In genomic region chr6:34128045-34128444, GRCh38 we compare ENCODE assay signal across 23 cellular contexts. TPM values are rescaled to one million over a fixed set of nuclear protein-coding genes. Genes with fewer than 3 reads are reported as not detected.
"Had no signal": no experiment of that assay in that cellular context is flagged by ENCODE, and none has a peak within 500 bp of the region (broad histone marks: within the 10 kb centered on the region; RNA-seq: fewer than 3 reads in every experiment).

No MANE protein-coding gene starts in this region.

- H3K9ac ChIP-seq: KMS-11 had no signal

- H3K9me3 ChIP-seq: adrenal gland had no signal

- H3K27ac ChIP-seq: adrenal gland, KMS-11 had no signal

- DNase-seq: activated CD4-positive, alpha-beta memory T cell treated with anti-CD3 and anti-CD28 coated beads for 36 hours; activated CD4-positive, alpha-beta T cell treated with anti-CD3 and anti-CD28 coated beads, Interleukin-2, amount 10 ng/mL, durations not matched to agents 7 days and 5 days; activated CD4-positive, CD25-positive, alpha-beta regulatory T cell; activated CD8-positive, alpha-beta memory T cell treated with anti-CD3 and anti-CD28 coated beads for 24 hours; activated gamma-delta T cell; activated naive CD4-positive, alpha-beta T cell treated with anti-CD3 and anti-CD28 coated beads, Interleukin-2, amount 50 U/mL, for 16 hours; activated naive CD8-positive, alpha-beta T cell treated with anti-CD3 and anti-CD28 coated beads, Interleukin-2, amount 10 ng/mL, durations not matched to agents 7 days and 5 days; activated T-cell treated with anti-CD3 and anti-CD28 coated beads, Interleukin-2, amount 50 U/mL, for 4 hours; adrenal gland; anterior cingulate cortex; NCI-H1092; NCI-H1417; NCI-H1930; NCI-H345; NCI-H510A; SIG-M5; T-helper 17 cell; T-helper 9 cell had no signal

- H3K4me1 Mint-ChIP-seq: activated CD4-positive, alpha-beta T cell treated with anti-CD3 and anti-CD28 coated beads, Interleukin-2, amount 10 ng/mL, durations not matched to agents 7 days and 5 days; activated T-helper 17 cell treated with anti-CD3 and anti-CD28 coated beads, Interleukin-2, amount 50 U/mL, for 72 hours; T-helper 17 cell had no signal

- ATAC-seq: activated T-cell treated with anti-CD3 and anti-CD28 coated beads, Interleukin-2, amount 50 U/mL, for 4 hours; activated T-helper 17 cell treated with anti-CD3 and anti-CD28 coated beads, Interleukin-2, amount 50 U/mL, for 72 hours; T-helper 17 cell had no signal

- H3K36me3 ChIP-seq: adrenal gland had no signal

- H3K4me3 Mint-ChIP-seq: activated CD4-positive, alpha-beta memory T cell treated with anti-CD3 and anti-CD28 coated beads for 36 hours; activated CD4-positive, alpha-beta T cell treated with anti-CD3 and anti-CD28 coated beads, Interleukin-2, amount 10 ng/mL, durations not matched to agents 7 days and 5 days; activated naive CD8-positive, alpha-beta T cell treated with anti-CD3 and anti-CD28 coated beads, Interleukin-2, amount 10 ng/mL, durations not matched to agents 7 days and 5 days; activated T-cell treated with anti-CD3 and anti-CD28 coated beads, Interleukin-2, amount 50 U/mL, for 4 hours; activated T-helper 17 cell treated with anti-CD3 and anti-CD28 coated beads, Interleukin-2, amount 50 U/mL, for 72 hours; T-helper 17 cell had no signal

- H3K27ac Mint-ChIP-seq: activated CD4-positive, alpha-beta memory T cell treated with anti-CD3 and anti-CD28 coated beads for 36 hours; activated CD4-positive, alpha-beta T cell treated with anti-CD3 and anti-CD28 coated beads, Interleukin-2, amount 10 ng/mL, durations not matched to agents 7 days and 5 days; activated naive CD8-positive, alpha-beta T cell treated with anti-CD3 and anti-CD28 coated beads, Interleukin-2, amount 10 ng/mL, durations not matched to agents 7 days and 5 days; activated T-helper 17 cell treated with anti-CD3 and anti-CD28 coated beads, Interleukin-2, amount 50 U/mL, for 72 hours; T-helper 17 cell had no signal

- H3K4me3 ChIP-seq: adrenal gland had no signal

- H3K9me3 Mint-ChIP-seq: activated CD4-positive, alpha-beta memory T cell treated with anti-CD3 and anti-CD28 coated beads for 36 hours; activated CD4-positive, alpha-beta T cell treated with anti-CD3 and anti-CD28 coated beads, Interleukin-2, amount 10 ng/mL, durations not matched to agents 7 days and 5 days; activated naive CD8-positive, alpha-beta T cell treated with anti-CD3 and anti-CD28 coated beads, Interleukin-2, amount 10 ng/mL, durations not matched to agents 7 days and 5 days; activated T-cell treated with anti-CD3 and anti-CD28 coated beads, Interleukin-2, amount 50 U/mL, for 4 hours; activated T-helper 17 cell treated with anti-CD3 and anti-CD28 coated beads, Interleukin-2, amount 50 U/mL, for 72 hours had no signal

- H3K36me3 Mint-ChIP-seq: activated CD4-positive, alpha-beta memory T cell treated with anti-CD3 and anti-CD28 coated beads for 36 hours; activated naive CD8-positive, alpha-beta T cell treated with anti-CD3 and anti-CD28 coated beads, Interleukin-2, amount 10 ng/mL, durations not matched to agents 7 days and 5 days had no signal

- H3K4me2 ChIP-seq: KMS-11 had no signal

- H3K4me1 ChIP-seq: adrenal gland had no signal

RNA-seq across cellular contexts. Expression of gene GRM4, which starts 17.8 kb away (rescaled TPM):
- total RNA-seq: activated CD4-positive, alpha-beta T cell treated with anti-CD3 and anti-CD28 coated beads, Interleukin-2, amount 10 ng/mL, durations not matched to agents 7 days and 5 days; activated T-helper 17 cell treated with anti-CD3 and anti-CD28 coated beads, Interleukin-2, amount 50 U/mL, for 72 hours; adrenal gland; cardiac septum; MCF 10A; RPMI7951; T-helper 17 cell had no signal
- polyA plus RNA-seq: adrenal gland had no signal
